In genomic region chr10:63700209-63700934, GRCh38 we compare ENCODE assay signal across 8 cellular contexts.
DNase-seq lines count a peak whose midpoint lies in the region; ATAC-seq and TF ChIP-seq lines count a peak whose summit lies in the region.

No MANE protein-coding gene starts in this region.

- POLR2A ChIA-PET in AG04450 (lab: Yijun Ruan, JAX): interaction anchor here (1.2 kb wide), 2 partner anchors 25 to 70 kb away, joined by 3 to 7 read pairs; no protein-coding TSS in a partner anchor

- DNase-seq in AG04450 (ENCODE audit: low read depth, low spot score) (peak; percentile 92), HPDE6-E6E7 (ENCODE audit: extremely low spot score) (peak; percentile 82), inferior parietal cortex (ENCODE audit: extremely low spot score) (no peak), iPS-NIHi11 (ENCODE audit: low spot score) (no peak)

- H3K9me3 Mint-ChIP-seq in brain: peaks cover 0 to 5% (median 0%) of the 10 kb centered on the region in 5 experiments

- H3K4me3 ChIP-seq in AG04450 (ENCODE audit: low read depth, low read length): no peak overlapping the region
- H3K4me3 ChIP-seq in mesodermal cell (ENCODE audit: extremely low read depth, insufficient read depth, low read length, poor library complexity, severe bottlenecking): no peak overlapping the region

- ATAC-seq in HG02981 (IDR thresholded peaks at IDR 0.05; ENCODE audit: unreplicated experiment): no peak
- ATAC-seq in HG02798 (IDR thresholded peaks at IDR 0.05; ENCODE audit: poor library complexity, unreplicated experiment): no peak

- H3K27me3 Mint-ChIP-seq in brain: peaks cover 4% of the 10 kb centered on the region

- WGBS in mesodermal cell (ENCODE audit: insufficient coverage in 2 of 2), 2 experiments: 67% methylated on average over 1 of the region's 5 CpGs; no CpG with 5 or more reads in 1 of the 2 experiments

- peaks cover 50% of the 10 kb centered on the region for H3K4me1 Mint-ChIP-seq in brain

- peak overlapping the region in 2 of 5 experiments; percentile 1 to 13 for H3K4me3 Mint-ChIP-seq in brain

- TF ChIP-seq CTCF in AG04450 (IDR thresholded peaks at IDR 0.05; ENCODE audit: low read depth, low read length) (no peak), brain (conservative IDR thresholded peaks at IDR 0.05) (no peak)

- peak overlapping the region in 4 of 5 experiments; percentile 44 to 93 (median 79) for H3K27ac Mint-ChIP-seq in brain

- H3K27me3 ChIP-seq in AG04450 (ENCODE audit: control insufficient read depth, insufficient read depth, low read length): no peaks in the 10 kb centered on the region

- H3K36me3 ChIP-seq in mesodermal cell (ENCODE audit: control insufficient read depth, insufficient read depth, low read length): no peaks in the 10 kb centered on the region

- peak overlapping the region; percentile 74 for H3K27ac ChIP-seq in AG04450 (ENCODE audit: low read depth, low read length)
- peak overlapping the region; percentile 80 for H3K27ac ChIP-seq in mesodermal cell (ENCODE audit: low read depth, low read length, severe bottlenecking)

- peaks cover 13% of the 10 kb centered on the region for H3K4me1 ChIP-seq in mesodermal cell (ENCODE audit: control insufficient read depth, insufficient read depth, low read length, poor library complexity, severe bottlenecking)

- no peaks in the 10 kb centered on the region for H3K36me3 Mint-ChIP-seq in brain

- H3K9me3 ChIP-seq in AG04450 (ENCODE audit: control insufficient read depth, insufficient read depth, low read length) (no peaks in the 10 kb centered on the region), mesodermal cell (ENCODE audit: control insufficient read depth, low read length) (no peaks in the 10 kb centered on the region)

- CTCF ChIA-PET in AG04450 (lab: Charles Lee): interaction anchor here (0.9 to 3.5 kb wide), 6 partner anchors 13 to 533 kb away, joined by 3 to 14 read pairs (median 5); no protein-coding TSS in a partner anchor

Comparison
In these comparisons a context has a peak if more than half of its experiments do, and no peak if none do; other contexts are left out.
1. DNase-seq: peak in AG04450 (single experiment) and HPDE6-E6E7 (single experiment); none in inferior parietal cortex (single experiment) and iPS-NIHi11 (single experiment).